ENCODE assay signal across 8 cellular contexts in the genomic region with DNA sequence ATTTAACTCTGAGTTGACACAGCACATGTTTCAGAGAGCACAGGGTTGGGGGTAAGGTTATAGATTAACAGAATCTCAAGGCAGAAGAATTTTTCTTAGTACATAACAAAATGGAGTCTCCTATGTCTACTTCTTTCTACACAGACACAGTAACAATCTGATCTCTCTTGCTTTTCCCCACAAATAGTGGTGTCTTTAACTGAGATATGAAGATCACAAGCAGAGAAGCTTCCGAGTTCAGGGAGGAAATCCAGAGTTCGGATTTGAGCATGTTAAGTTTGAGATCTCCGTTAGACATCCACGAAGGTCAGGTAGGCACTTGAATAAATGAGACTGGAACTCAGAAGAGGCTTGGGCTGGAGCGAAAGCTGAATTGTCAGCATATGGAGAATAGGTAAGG.
DNase-seq lines count a peak whose midpoint lies in the region; ATAC-seq, FAIRE-seq and TF ChIP-seq lines count a peak whose summit lies in the region.
"Not testable (repeated sequence)": the region's sequence is repeated elsewhere in the genome, so short reads cannot be mapped to it uniquely, and the experiment has no call there.

No MANE protein-coding gene starts in this region.

- H2BK12ac ChIP-seq in mesenchymal stem cell (ENCODE audit: low read length in 2 of 2): not testable (repeated sequence)

- TF ChIP-seq CTCF in A549 (IDR thresholded peaks at IDR 0.05); HFFc6 (IDR thresholded peaks at IDR 0.05); IMR-90 (conservative IDR thresholded peaks at IDR 0.05; ENCODE audit: low read depth, low read length); astrocyte (IDR thresholded peaks at IDR 0.05; ENCODE audit: insufficient read depth, low read depth, low read length); fibroblast of lung (conservative IDR thresholded peaks at IDR 0.05 in 1 of 2, IDR thresholded peaks at IDR 0.05 in 1 of 2; ENCODE audit: low read depth in 1 of 2, low read length in 2 of 2): not testable (repeated sequence)

- H3K23ac ChIP-seq in IMR-90 (ENCODE audit: low read depth, low read length): peak overlapping the region; percentile 61; the same call in 1 of the 2 replicates
- not testable (repeated sequence) for H3K23ac ChIP-seq in mesenchymal stem cell (ENCODE audit: low read length in 2 of 2)

- peaks cover 16% of the 10 kb centered on the region; the same call in 1 of the 2 replicates for H3K36me3 Mint-ChIP-seq in HFFc6 (ENCODE audit: low read depth)
- not testable (repeated sequence) for H3K36me3 Mint-ChIP-seq in astrocyte (ENCODE audit: low read depth, unreplicated experiment)

- H3K4me2 ChIP-seq in A549; IMR-90 (ENCODE audit: low read depth, low read length); fibroblast of lung (ENCODE audit: extremely low read depth, insufficient read depth, low read length); mesenchymal stem cell (ENCODE audit: low read length, poor library complexity, severe bottlenecking): not testable (repeated sequence)
- H3K4me2 ChIP-seq in astrocyte (ENCODE audit: low read length): peak overlapping the region; percentile 60

- H4K91ac ChIP-seq in IMR-90 (ENCODE audit: insufficient read depth, low read depth, low read length): peak overlapping the region; percentile 79
- not testable (repeated sequence) for H4K91ac ChIP-seq in mesenchymal stem cell (ENCODE audit: low read length)

- not testable (repeated sequence) for H3K27me3 Mint-ChIP-seq in HFFc6 (ENCODE audit: insufficient read depth)
- H3K27me3 Mint-ChIP-seq in astrocyte (ENCODE audit: low read depth, unreplicated experiment): peaks cover 21% of the 10 kb centered on the region

- H4K20me1 ChIP-seq in IMR-90 (ENCODE audit: insufficient read depth, low read length); astrocyte (ENCODE audit: insufficient read depth, low read length); fibroblast of lung (ENCODE audit: control insufficient read depth, extremely low read depth, insufficient read depth, low read length): not testable (repeated sequence)

- H3K27ac ChIP-seq in A549 (peak overlapping the region; percentile 78 to 83), IMR-90 (ENCODE audit: insufficient read depth, low read length) (peak overlapping the region; percentile 91; the same call in 1 of the 2 replicates), astrocyte (ENCODE audit: low read depth, low read length) (peak overlapping the region; percentile 27), fibroblast of lung (ENCODE audit: insufficient read depth, low read length) (peak overlapping the region; percentile 76), mesenchymal stem cell (ENCODE audit: low read length, poor library complexity, severe bottlenecking) (peak overlapping the region; percentile 61), stomach smooth muscle (ENCODE audit: low read length) (peak overlapping the region; percentile 58)

- H3K9me3 Mint-ChIP-seq in HFFc6: not testable (repeated sequence)
- peaks cover 15% of the 10 kb centered on the region for H3K9me3 Mint-ChIP-seq in astrocyte (ENCODE audit: unreplicated experiment)

- peak overlapping the region; percentile 96 for H2BK20ac ChIP-seq in IMR-90 (ENCODE audit: low read depth, low read length)

- H3K4me1 Mint-ChIP-seq in HFFc6 (ENCODE audit: low read depth) (peaks cover 89% of the 10 kb centered on the region), astrocyte (ENCODE audit: low read depth, unreplicated experiment) (peaks cover 10% of the 10 kb centered on the region)

- H3K79me1 ChIP-seq in IMR-90 (ENCODE audit: low read depth in 1 of 2, low read length in 2 of 2); mesenchymal stem cell (replicated peaks; ENCODE audit: low read length, poor library complexity, severe bottlenecking): not testable (repeated sequence)

- DNase-seq in A549 (ENCODE audit: low read depth in 1 of 2, low spot score in 1 of 2); HFFc6; IMR-90; astrocyte (ENCODE audit: low read depth); fibroblast of lung (ENCODE audit: low read depth in 2 of 2); mesenchymal stem cell: not testable (repeated sequence)
- DNase-seq in NCI-H82 treated with DMSO at 0.1 percent for 48 hours (lab: John Stamatoyannopoulos, UW; ENCODE audit: unreplicated experiment): peak; percentile 11

- TF ChIP-seq POLR2A in A549 (IDR thresholded peaks at IDR 0.05; ENCODE audit: low read length); IMR-90 (IDR thresholded peaks at IDR 0.05; ENCODE audit: low read depth, low read length): not testable (repeated sequence)

- intact Hi-C loops in IMR-90 (cut with micrococcal nuclease): not testable (repeated sequence)

- not testable (repeated sequence) for ATAC-seq in A549; IMR-90 (ENCODE audit: low read depth)

- H3K4me3 Mint-ChIP-seq in HFFc6; astrocyte (ENCODE audit: unreplicated experiment): not testable (repeated sequence)

- peak overlapping the region in 1 of 2 experiments; percentile 58; a peak in 2 of 4 replicates for H4K8ac ChIP-seq in IMR-90 (ENCODE audit: low read depth in 2 of 2, low read length in 2 of 2)
- not testable (repeated sequence) for H4K8ac ChIP-seq in mesenchymal stem cell (ENCODE audit: low read length)

- dilution Hi-C loops in IMR-90 (cut with HindIII; ENCODE audit: low sequenced_read_pairs, unreplicated experiment): not testable (repeated sequence)

- peaks cover 45% of the 10 kb centered on the region for H3K9me1 ChIP-seq in IMR-90 (ENCODE audit: insufficient read depth, low read length)

- not testable (repeated sequence) for H3K9ac ChIP-seq in IMR-90 (ENCODE audit: low read depth, low read length); astrocyte (ENCODE audit: low read length); fibroblast of lung (ENCODE audit: insufficient read depth, low read length); stomach smooth muscle (ENCODE audit: low read length in 2 of 2)
- peak overlapping the region; percentile 42 for H3K9ac ChIP-seq in mesenchymal stem cell (ENCODE audit: low read length)

- H3K36me3 ChIP-seq in IMR-90 (ENCODE audit: control insufficient read depth, insufficient read depth, low read length); astrocyte (ENCODE audit: insufficient read depth, low read length); fibroblast of lung (ENCODE audit: control insufficient read depth, insufficient read depth, low read length); mesenchymal stem cell (ENCODE audit: control insufficient read depth in 1 of 2, insufficient read depth in 2 of 2, low read depth in 1 of 2, low read length in 2 of 2); stomach smooth muscle (ENCODE audit: control insufficient read depth in 2 of 2, insufficient read depth in 2 of 2, low read length in 2 of 2): not testable (repeated sequence)

- WGBS in A549 (ENCODE audit: missing lambda C conversion rate): 88% methylated on average over 5 of the region's 5 CpGs
- WGBS in IMR-90 (ENCODE audit: extremely low coverage in 2 of 2, insufficient read length in 1 of 2), 2 experiments: 92% methylated on average over 2 of the region's 5 CpGs; no CpG with 5 or more reads in 1 of the 2 experiments
- WGBS in mesenchymal stem cell: 91% methylated on average over 5 of the region's 5 CpGs

- peak overlapping the region; percentile 79 for H3K14ac ChIP-seq in IMR-90 (replicated peaks; ENCODE audit: low read depth, low read length)
- H3K14ac ChIP-seq in mesenchymal stem cell (ENCODE audit: low read length in 2 of 2): not testable (repeated sequence)

- H3K56ac ChIP-seq in IMR-90 (ENCODE audit: extremely low read depth, insufficient read depth, low read length): not testable (repeated sequence)

- H2AK9ac ChIP-seq in IMR-90 (replicated peaks; ENCODE audit: low read depth, low read length, poor library complexity): not testable (repeated sequence)

- H3K4me1 ChIP-seq in A549 (peaks cover 71% of the 10 kb centered on the region), IMR-90 (ENCODE audit: control insufficient read depth, insufficient read depth, low read length) (peaks cover 50% of the 10 kb centered on the region), astrocyte (ENCODE audit: insufficient read depth, low read length) (peaks cover 35% of the 10 kb centered on the region), fibroblast of lung (ENCODE audit: control insufficient read depth, extremely low read depth, insufficient read depth, low read length) (peaks cover 32% of the 10 kb centered on the region), mesenchymal stem cell (ENCODE audit: control insufficient read depth, insufficient read depth, low read depth, low read length) (peaks cover 12% of the 10 kb centered on the region), stomach smooth muscle (ENCODE audit: control insufficient read depth, insufficient read depth, low read length) (peaks cover 52% of the 10 kb centered on the region)

- not testable (repeated sequence) for TF ChIP-seq EP300 in A549 (IDR thresholded peaks at IDR 0.05)

- H2BK15ac ChIP-seq in IMR-90 (ENCODE audit: low read depth, low read length): peak overlapping the region; percentile 99; the same call in 2 of the 3 replicates
- not testable (repeated sequence) for H2BK15ac ChIP-seq in mesenchymal stem cell (ENCODE audit: low read depth, poor library complexity, severe bottlenecking)

- H3K18ac ChIP-seq in IMR-90 (ENCODE audit: low read depth, low read length): peak overlapping the region; percentile 90
- not testable (repeated sequence) for H3K18ac ChIP-seq in mesenchymal stem cell (ENCODE audit: low read depth in 1 of 2, low read length in 2 of 2)

- H2AFZ ChIP-seq in IMR-90 (replicated peaks; ENCODE audit: low read length, poor library complexity); astrocyte (ENCODE audit: low read depth, low read length); fibroblast of lung (ENCODE audit: low read length); mesenchymal stem cell (ENCODE audit: low read depth, low read length): not testable (repeated sequence)

- CTCF ChIA-PET in A549 (lab: Yijun Ruan, JAX): interaction anchor here (2.9 kb wide), 1 partner anchor 14 kb away, joined by 16 read pairs; no protein-coding TSS in a partner anchor
- CTCF ChIA-PET in IMR-90 (lab: Yijun Ruan, JAX): not testable (repeated sequence)

- in situ Hi-C loops in IMR-90 (cut with MboI; ENCODE audit: low sequenced_read_pairs): not testable (repeated sequence)

- not testable (repeated sequence) for H3K9me3 ChIP-seq in A549; IMR-90 (ENCODE audit: control insufficient read depth, insufficient read depth, low read length); astrocyte (ENCODE audit: insufficient read depth, low read depth, low read length); fibroblast of lung (ENCODE audit: control insufficient read depth, insufficient read depth, low read depth, low read length); mesenchymal stem cell (ENCODE audit: control insufficient read depth, low read length); stomach smooth muscle (ENCODE audit: control insufficient read depth in 2 of 2, low read length in 2 of 2)

- H3K4ac ChIP-seq in IMR-90 (ENCODE audit: low read depth, low read length): peak overlapping the region; percentile 75
- not testable (repeated sequence) for H3K4ac ChIP-seq in mesenchymal stem cell (ENCODE audit: low read depth in 1 of 2, low read length in 2 of 2)

- FAIRE-seq in A549 (lab: Jason Lieb, UNC); astrocyte (lab: Jason Lieb, UNC): not testable (repeated sequence)

- not testable (repeated sequence) for H3K4me3 ChIP-seq in A549; IMR-90 (ENCODE audit: insufficient read depth, low read depth, low read length); astrocyte (ENCODE audit: insufficient read depth, low read depth, low read length); fibroblast of lung (replicated peaks in 1 of 4; ENCODE audit: control extremely low read depth in 1 of 4, insufficient read depth in 1 of 4, low read depth in 3 of 4, low read length in 4 of 4); mesenchymal stem cell (ENCODE audit: insufficient read depth in 1 of 2, low read depth in 1 of 2, low read length in 2 of 2); stomach smooth muscle (ENCODE audit: low read length in 2 of 2)

- H2BK5ac ChIP-seq in IMR-90 (ENCODE audit: low read depth, low read length, poor library complexity, severe bottlenecking): peak overlapping the region; percentile 75
- not testable (repeated sequence) for H2BK5ac ChIP-seq in mesenchymal stem cell (ENCODE audit: low read depth, low read length, poor library complexity, severe bottlenecking)

- H4K5ac ChIP-seq in IMR-90 (ENCODE audit: low read depth, low read length): peak overlapping the region; percentile 69

- H3K79me2 ChIP-seq in astrocyte (ENCODE audit: insufficient read depth, low read length); fibroblast of lung (ENCODE audit: control insufficient read depth, insufficient read depth, low read length): not testable (repeated sequence)

- H2AK5ac ChIP-seq in IMR-90 (ENCODE audit: low read depth, low read length) (peak overlapping the region; percentile 74), mesenchymal stem cell (ENCODE audit: low read length, severe bottlenecking) (peak overlapping the region; percentile 57)

- TF ChIP-seq RAD21 in A549 (conservative IDR thresholded peaks at IDR 0.05 in 1 of 2, IDR thresholded peaks at IDR 0.05 in 1 of 2); IMR-90 (IDR thresholded peaks at IDR 0.05; ENCODE audit: low read length): not testable (repeated sequence)

- not testable (repeated sequence) for H3K27me3 ChIP-seq in IMR-90 (ENCODE audit: control insufficient read depth, insufficient read depth, low read length); astrocyte (ENCODE audit: insufficient read depth, low read length); fibroblast of lung (ENCODE audit: control insufficient read depth, insufficient read depth, low read length); mesenchymal stem cell (ENCODE audit: control insufficient read depth in 1 of 2, insufficient read depth in 1 of 2, low read length in 2 of 2); stomach smooth muscle (ENCODE audit: control insufficient read depth in 1 of 2, insufficient read depth in 2 of 2, low read length in 2 of 2)

- peak overlapping the region; percentile 93 for H2BK120ac ChIP-seq in IMR-90 (ENCODE audit: low read depth, low read length)
- H2BK120ac ChIP-seq in mesenchymal stem cell (ENCODE audit: low read depth, low read length): not testable (repeated sequence)

- POLR2A ChIA-PET in A549 (lab: Yijun Ruan, JAX); IMR-90 (lab: Charles Lee; ENCODE audit: unreplicated experiment): not testable (repeated sequence)

- H3K27ac Mint-ChIP-seq in HFFc6: peak overlapping the region; percentile 93
- H3K27ac Mint-ChIP-seq in astrocyte (ENCODE audit: unreplicated experiment): not testable (repeated sequence)

- not testable (repeated sequence) for BruUV-seq in IMR-90 (replicated peaks; lab: Mats Ljungman, UMichigan)

Comparison
In these comparisons a context has a peak if more than half of its experiments do, and no peak if none do; other contexts are left out.
1. H3K27ac ChIP-seq: peak in every context shown above with its lines; median percentile 91 in IMR-90; 80 in A549; 76 in fibroblast of lung; 61 in mesenchymal stem cell; 58 in stomach smooth muscle; 27 in astrocyte.